Comparison of ENCODE assay signal across 7 cellular contexts in the genomic region with DNA sequence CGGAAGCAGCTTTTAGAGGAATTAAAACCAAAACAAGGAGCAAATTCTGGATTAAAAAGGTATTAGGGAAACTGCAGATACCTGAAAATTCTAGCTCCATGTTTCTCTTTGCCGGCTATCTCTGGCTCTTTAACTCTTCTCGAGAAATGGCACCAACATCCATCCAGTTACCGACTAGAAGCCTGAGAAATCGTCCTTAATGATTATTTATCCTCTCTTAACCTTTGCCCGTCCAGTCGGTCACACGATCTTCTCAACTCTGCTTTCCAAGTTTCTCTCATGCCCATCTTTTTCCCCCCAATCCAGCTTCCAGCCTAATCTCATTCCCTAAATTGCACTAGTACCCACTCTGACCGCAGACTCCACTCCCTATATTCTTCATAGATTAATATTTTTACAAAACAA. TPM values are rescaled to one million over a fixed set of nuclear protein-coding genes. Genes with fewer than 3 reads are reported as not detected.
DNase-seq lines count a peak whose midpoint lies in the region; ATAC-seq and TF ChIP-seq lines count a peak whose summit lies in the region.

No MANE protein-coding gene starts in this region.

- TF ChIP-seq CTCF in brain microvascular endothelial cell (IDR thresholded peaks at IDR 0.05; ENCODE audit: low read depth, low read length, missing control alignments) = no peak

- H3K27me3 ChIP-seq in brain microvascular endothelial cell (replicated peaks) = no peaks in the 10 kb centered on the region

- H3K36me3 ChIP-seq in brain microvascular endothelial cell (replicated peaks) = no peaks in the 10 kb centered on the region

- H3K4me3 ChIP-seq in brain microvascular endothelial cell (ENCODE audit: low read depth, low read length) = peak overlapping the region; percentile 99

- ATAC-seq in GM19043 (IDR thresholded peaks at IDR 0.05; ENCODE audit: low read depth, unreplicated experiment) (peak; percentile 3), HG03135 (IDR thresholded peaks at IDR 0.05; ENCODE audit: unreplicated experiment) (peak; percentile 10), esophagus mucosa (no peak)

- peak overlapping the region; percentile 92 for H3K27ac ChIP-seq in brain microvascular endothelial cell

- in situ Hi-C loops in brain microvascular endothelial cell (cut with HindIII; ENCODE audit: low pct_ligation_motif_present, low sequenced_read_pairs) = no loop called here

- DNase-seq in brain microvascular endothelial cell (no peak), midbrain (lab: John Stamatoyannopoulos, UW) (peak; percentile 49), GM19238 (ENCODE audit: insufficient read length, low spot score) (no peak)
- DNase-seq in stimulated activated naive CD4-positive, alpha-beta T cell (lab: John Stamatoyannopoulos, UW) = no peak

RNA-seq across cellular contexts. Expression of gene SGO1, which starts 0.6 kb away (rescaled TPM):
- 5.4 TPM for total RNA-seq in esophagus mucosa
